16 cellular contexts compared by ENCODE assay signal in genomic region chr18:10239138-10239537, GRCh38.
A peak's percentile ranks its signal among the peaks of the same experiment; 100 is the strongest.
DNase-seq lines count a peak whose midpoint lies in the region; ATAC-seq and TF ChIP-seq lines count a peak whose summit lies in the region.
"Had no signal": no experiment of that assay in that cellular context is flagged by ENCODE, and none has a peak within 500 bp of the region (broad histone marks: within the 10 kb centered on the region; RNA-seq: fewer than 3 reads in every experiment).

No MANE protein-coding gene starts in this region.

- TF ChIP-seq CTCF in HFF-Myc (IDR thresholded peaks at IDR 0.05; ENCODE audit: low read depth, low read length, missing control alignments) (no peak), epithelial cell of esophagus (IDR thresholded peaks at IDR 0.05; ENCODE audit: insufficient read depth, low read depth, low read length, missing control alignments) (no peak), GM20000 (IDR thresholded peaks at IDR 0.05; ENCODE audit: extremely low read depth, missing control alignments) (no peak)

- H3K4me3 ChIP-seq in HFF-Myc (replicated peaks; ENCODE audit: low read depth, low read length) (no peak overlapping the region), epithelial cell of esophagus (ENCODE audit: low read length) (no peak overlapping the region)
- H3K4me3 ChIP-seq: MG63, smooth muscle cell had no signal

- ATAC-seq in HG02938 (IDR thresholded peaks at IDR 0.05; ENCODE audit: unreplicated experiment) = no peak
- ATAC-seq: activated CD4-positive, CD25-positive, alpha-beta regulatory T cell treated with anti-CD3 and anti-CD28 coated beads, Interleukin-2, amount 50 U/mL, for 24 hours had no signal

- DNase-seq in HFF-Myc (ENCODE audit: extremely low read depth, low read depth) (peak; percentile 56), epithelial cell of esophagus (ENCODE audit: low read depth) (peak; percentile 45), iris pigment epithelial cell (ENCODE audit: low read depth) (peak; percentile 7), superior temporal gyrus (ENCODE audit: extremely low spot score) (peak; percentile 11), mesenteric fat pad (ENCODE audit: low spot score) (no peak), GM20000 (ENCODE audit: low spot score) (no peak), NCI-H2107 treated with DMSO at 0.1 percent for 48 hours (lab: John Stamatoyannopoulos, UW; ENCODE audit: unreplicated experiment) (no peak)
- DNase-seq: activated naive CD8-positive, alpha-beta T cell treated with anti-CD3 and anti-CD28 coated beads for 36 hours; DMS53; MG63; NCI-H2029; NCI-H526 treated with DMSO at 0.1 percent for 48 hours; stimulated activated naive CD4-positive, alpha-beta T cell had no signal

Comparison
In these comparisons a context has a peak if more than half of its experiments do, and no peak if none do; other contexts are left out.
1. DNase-seq: peak in HFF-Myc (single experiment), epithelial cell of esophagus (single experiment), iris pigment epithelial cell (single experiment) and superior temporal gyrus (single experiment); none in mesenteric fat pad (single experiment), GM20000 (single experiment) and NCI-H2107 treated with DMSO at 0.1 percent for 48 hours (single experiment).